1 cellular context compared by ENCODE assay signal in the genomic region with DNA sequence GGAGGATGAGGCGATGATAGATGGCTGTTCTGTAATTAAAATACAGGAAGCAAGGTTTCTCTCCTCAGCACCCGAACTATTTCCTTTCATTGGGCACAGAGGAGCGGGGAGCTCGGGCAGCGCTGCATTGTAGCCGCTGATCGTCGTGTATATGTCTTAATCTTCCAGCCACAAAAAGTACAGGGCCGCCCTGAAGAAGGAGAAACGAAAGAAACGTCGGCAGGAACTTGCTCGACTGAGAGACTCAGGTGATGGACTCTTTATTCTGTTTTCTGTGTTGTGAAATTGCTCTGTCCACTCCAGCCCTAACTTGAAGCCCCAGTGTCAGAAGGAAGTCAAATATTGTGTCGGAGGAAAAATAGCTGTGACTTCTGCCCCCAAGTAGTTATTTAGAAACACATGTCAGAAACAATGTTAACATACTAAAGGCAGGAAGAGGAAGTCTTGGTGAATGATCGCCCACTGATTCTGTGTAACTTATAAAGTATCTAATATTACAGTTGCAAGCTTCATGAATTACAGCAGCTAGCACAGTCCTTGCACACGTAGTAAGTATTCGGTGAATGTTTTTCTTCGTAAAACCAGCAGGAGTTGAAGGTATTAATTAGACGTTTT.
TF ChIP-seq lines count a peak whose summit lies in the region.

No MANE protein-coding gene starts in this region.

TF ChIP-seq in HCT116, 20 proteins besides CTCF, POLR2A, EP300 and RAD21 (continued from another document):
- TF ChIP-seq SRF (IDR thresholded peaks at IDR 0.05; ENCODE audit: low read depth) = no peak
- no peak for TF ChIP-seq CBX3 (IDR thresholded peaks at IDR 0.05; ENCODE audit: low read depth)
- TF ChIP-seq EZH2phosphoT487 (IDR thresholded peaks at IDR 0.05; ENCODE audit: borderline replicate concordance) = no peak
- no peak for TF ChIP-seq EGR1 (IDR thresholded peaks at IDR 0.05; ENCODE audit: low read depth)
- TF ChIP-seq SP1 (IDR thresholded peaks at IDR 0.05; ENCODE audit: low read depth) = no peak
- TF ChIP-seq EZH2 (IDR thresholded peaks at IDR 0.05) = no peak
- no peak for TF ChIP-seq YY1 (IDR thresholded peaks at IDR 0.05; ENCODE audit: extremely low read depth, insufficient replicate concordance, low read depth, low read length)
